In genomic region chr14:103336191-103336590, GRCh38 we compare ENCODE assay signal across 12 cellular contexts. TPM values are rescaled to one million over a fixed set of nuclear protein-coding genes. Genes with fewer than 3 reads are reported as not detected.
DNase-seq lines count a peak whose midpoint lies in the region; ATAC-seq and TF ChIP-seq lines count a peak whose summit lies in the region.
"Had no signal": no experiment of that assay in that cellular context is flagged by ENCODE, and none has a peak within 500 bp of the region (broad histone marks: within the 10 kb centered on the region; RNA-seq: fewer than 3 reads in every experiment).

No MANE protein-coding gene starts in this region.

- no peak for DNase-seq in activated T-cell treated with anti-CD3 and anti-CD28 coated beads, Interleukin-2, amount 50 U/mL, for 72 hours
- DNase-seq in activated T-cell treated with anti-CD3 and anti-CD28 coated beads, Interleukin-2, amount 50 U/mL, for 1 hour: no peak
- no peak for DNase-seq in activated naive CD8-positive, alpha-beta T cell treated with anti-CD3 and anti-CD28 coated beads, Interleukin-2, amount 10 ng/mL, durations not matched to agents 7 days and 5 days
- DNase-seq in right lobe of liver (peak in 1 of 3 donors; percentile 36), NCI-H345 treated with DMSO at 0.1 percent for 48 hours (lab: John Stamatoyannopoulos, UW; ENCODE audit: unreplicated experiment) (no peak)
- DNase-seq: activated CD4-positive, alpha-beta T cell treated with anti-CD3 and anti-CD28 coated beads, Interleukin-2, amount 50 U/mL, for 48 hours; NCI-H526 treated with DMSO at 0.1 percent for 48 hours had no signal

- peak overlapping the region; percentile 93 for H3K27ac Mint-ChIP-seq in activated T-cell treated with anti-CD3 and anti-CD28 coated beads, Interleukin-2, amount 50 U/mL, for 72 hours
- H3K27ac Mint-ChIP-seq in activated naive CD8-positive, alpha-beta T cell treated with anti-CD3 and anti-CD28 coated beads, Interleukin-2, amount 10 ng/mL, durations not matched to agents 7 days and 5 days: peak overlapping the region; percentile 84

- H3K4me3 Mint-ChIP-seq in activated T-cell treated with anti-CD3 and anti-CD28 coated beads, Interleukin-2, amount 50 U/mL, for 72 hours: peak overlapping the region; percentile 86 to 91
- H3K4me3 Mint-ChIP-seq in activated naive CD8-positive, alpha-beta T cell treated with anti-CD3 and anti-CD28 coated beads, Interleukin-2, amount 10 ng/mL, durations not matched to agents 7 days and 5 days: peak overlapping the region; percentile 91

- H3K27me3 Mint-ChIP-seq in activated T-cell treated with anti-CD3 and anti-CD28 coated beads, Interleukin-2, amount 50 U/mL, for 72 hours (ENCODE audit: low read depth): no peaks in the 10 kb centered on the region
- H3K27me3 Mint-ChIP-seq in activated naive CD8-positive, alpha-beta T cell treated with anti-CD3 and anti-CD28 coated beads, Interleukin-2, amount 10 ng/mL, durations not matched to agents 7 days and 5 days: no peaks in the 10 kb centered on the region

- H3K9me3 ChIP-seq in right lobe of liver (no peaks in the 10 kb centered on the region), thymus (ENCODE audit: control insufficient read depth) (no peaks in the 10 kb centered on the region)

- peak overlapping the region in 2 of 3 donors; percentile 91 for H3K4me3 ChIP-seq in right lobe of liver
- peak overlapping the region; percentile 97 for H3K4me3 ChIP-seq in thymus (ENCODE audit: low read length)

- H3K36me3 ChIP-seq in right lobe of liver (peaks cover 39 to 62% (median 52%) of the 10 kb centered on the region in 4 donors), thymus (ENCODE audit: control insufficient read depth, insufficient read depth) (peaks cover 51% of the 10 kb centered on the region)

- H3K27me3 ChIP-seq in right lobe of liver (no peaks in the 10 kb centered on the region), thymus (ENCODE audit: control insufficient read depth, insufficient read depth) (no peaks in the 10 kb centered on the region)

- H3K9me3 Mint-ChIP-seq in activated T-cell treated with anti-CD3 and anti-CD28 coated beads, Interleukin-2, amount 50 U/mL, for 72 hours: no peaks in the 10 kb centered on the region
- no peaks in the 10 kb centered on the region for H3K9me3 Mint-ChIP-seq in activated naive CD8-positive, alpha-beta T cell treated with anti-CD3 and anti-CD28 coated beads, Interleukin-2, amount 10 ng/mL, durations not matched to agents 7 days and 5 days
- H3K9me3 Mint-ChIP-seq: CD14-positive monocyte had no signal

- WGBS in right lobe of liver (ENCODE audit: insufficient coverage, low coverage, low lambda C conversion rate, missing lambda C conversion rate): 89% methylated on average over 13 of the region's 14 CpGs
- 98% methylated on average over 14 of the region's 14 CpGs for WGBS in thymus

- peaks cover 50% of the 10 kb centered on the region for H3K4me1 Mint-ChIP-seq in activated T-cell treated with anti-CD3 and anti-CD28 coated beads, Interleukin-2, amount 50 U/mL, for 72 hours (ENCODE audit: low read depth)
- H3K4me1 Mint-ChIP-seq in activated naive CD8-positive, alpha-beta T cell treated with anti-CD3 and anti-CD28 coated beads, Interleukin-2, amount 10 ng/mL, durations not matched to agents 7 days and 5 days: peaks cover 29% of the 10 kb centered on the region

- H3K27ac ChIP-seq in right lobe of liver: peak overlapping the region in 1 of 3 donors; percentile 9
- no peak overlapping the region for H3K27ac ChIP-seq in thymus (ENCODE audit: low read depth)

- POLR2A ChIA-PET in activated naive CD8-positive, alpha-beta T cell treated with anti-CD3 and anti-CD28 coated beads, Interleukin-2, amount 10 ng/mL, durations not matched to agents 7 days and 5 days (lab: Charles Lee): interaction anchor here (3.4 to 4.2 kb wide), 2 partner anchors 8 to 55 kb away, joined by 21 to 27 read pairs; no protein-coding TSS in a partner anchor

- no peak for TF ChIP-seq POLR2A in right lobe of liver (IDR thresholded peaks at IDR 0.05)

- no peak for ATAC-seq in activated T-cell treated with anti-CD3 and anti-CD28 coated beads, Interleukin-2, amount 50 U/mL, for 72 hours (replicated peaks in 1 of 2)
- ATAC-seq in activated naive CD8-positive, alpha-beta T cell treated with anti-CD3 and anti-CD28 coated beads, Interleukin-2, amount 10 ng/mL, durations not matched to agents 7 days and 5 days (ENCODE audit: low read depth): no peak
- no peak for ATAC-seq in right lobe of liver
- no peak for ATAC-seq in GM18511 (IDR thresholded peaks at IDR 0.05; ENCODE audit: unreplicated experiment)
- ATAC-seq in GM18907 (IDR thresholded peaks at IDR 0.05; ENCODE audit: unreplicated experiment): no peak
- ATAC-seq: esophagus mucosa had no signal

- H3K36me3 Mint-ChIP-seq in activated T-cell treated with anti-CD3 and anti-CD28 coated beads, Interleukin-2, amount 50 U/mL, for 72 hours (ENCODE audit: insufficient read depth in 2 of 2): peaks cover 34 to 51% of the 10 kb centered on the region in 2 donors
- peaks cover 53% of the 10 kb centered on the region for H3K36me3 Mint-ChIP-seq in activated naive CD8-positive, alpha-beta T cell treated with anti-CD3 and anti-CD28 coated beads, Interleukin-2, amount 10 ng/mL, durations not matched to agents 7 days and 5 days

- H3K4me1 ChIP-seq in right lobe of liver (peaks cover 0 to 42% (median 17%) of the 10 kb centered on the region in 4 donors), thymus (ENCODE audit: control insufficient read depth, insufficient read depth, low read length) (peaks cover 14% of the 10 kb centered on the region)

- intact Hi-C loops in right lobe of liver (cut with DNase I): no loop called here

- no peak for TF ChIP-seq CTCF in right lobe of liver (IDR thresholded peaks at IDR 0.05)

RNA-seq across cellular contexts. Expression of gene EIF5, which starts 2.2 kb away (rescaled TPM):
- total RNA-seq in activated T-cell treated with anti-CD3 and anti-CD28 coated beads, Interleukin-2, amount 50 U/mL, for 72 hours: 100 to 1,000 TPM; 295 to 377 TPM
- total RNA-seq in activated naive CD8-positive, alpha-beta T cell treated with anti-CD3 and anti-CD28 coated beads, Interleukin-2, amount 10 ng/mL, durations not matched to agents 7 days and 5 days: 100 to 1,000 TPM; 202 to 222 TPM
- 100 to 1,000 TPM; 186 to 357 (median 215) TPM for total RNA-seq in right lobe of liver
- 96.1 TPM for polyA plus RNA-seq in thymus

RNA-seq across cellular contexts. Expression of gene MARK3, which starts 49.0 kb away (rescaled TPM):
- 10 to 100 TPM; 80.6 to 95.5 TPM for total RNA-seq in activated T-cell treated with anti-CD3 and anti-CD28 coated beads, Interleukin-2, amount 50 U/mL, for 72 hours
- 10 to 100 TPM; 87.4 to 88.0 TPM for total RNA-seq in activated naive CD8-positive, alpha-beta T cell treated with anti-CD3 and anti-CD28 coated beads, Interleukin-2, amount 10 ng/mL, durations not matched to agents 7 days and 5 days
- 10 to 100 TPM; 25.5 to 34.3 (median 27.3) TPM for total RNA-seq in right lobe of liver
- polyA plus RNA-seq in thymus: 91.6 TPM
